ENCODE assay signal across 8 cellular contexts in genomic region chr11:2194877-2195755, GRCh38. TPM values are rescaled to one million over a fixed set of nuclear protein-coding genes. Genes with fewer than 3 reads are reported as not detected.
DNase-seq lines count a peak whose midpoint lies in the region; ATAC-seq, FAIRE-seq and TF ChIP-seq lines count a peak whose summit lies in the region.

No MANE protein-coding gene starts in this region.

- H3K4me3 ChIP-seq in A549: no peak overlapping the region

- POLR2A ChIA-PET in A549 (lab: Yijun Ruan, JAX): no interaction called here

- DNase-seq in A549 (ENCODE audit: low read depth in 1 of 2, low spot score in 1 of 2): peak; percentile 44 to 62
- DNase-seq in GM12891 (ENCODE audit: insufficient read length, low spot score): peak; percentile 72
- DNase-seq in RPMI8226: peak; percentile 38
- peak; percentile 53 for DNase-seq in activated naive CD8-positive, alpha-beta T cell treated with anti-CD3 and anti-CD28 coated beads for 36 hours
- peak; percentile 17 for DNase-seq in iris pigment epithelial cell (ENCODE audit: low read depth)
- DNase-seq in stimulated activated CD8-positive, alpha-beta memory T cell treated with anti-CD3 and anti-CD28 coated beads, Interleukin-4, amount 100 ng/mL, for 24 hours (ENCODE audit: low read depth): peak; percentile 28

- no peak overlapping the region for H3K27ac ChIP-seq in A549

- no peak for TF ChIP-seq EP300 in A549 (IDR thresholded peaks at IDR 0.05)

- FAIRE-seq in A549 (lab: Jason Lieb, UNC) (no peak), GM12891 (lab: Jason Lieb, UNC) (peak; percentile 55)

- peak overlapping the region; percentile 58; the same call in 2 of the 3 replicates for H3K4me2 ChIP-seq in A549

- CTCF ChIA-PET in A549 (lab: Yijun Ruan, JAX): interaction anchor here (0.6 to 6.1 kb wide), 46 partner anchors 8 to 755 kb away, joined by 3 to 90 read pairs (median 4); partner anchors contain the start of genes ASCL2, INS, TSPAN32 and TSSC4

- no peaks in the 10 kb centered on the region for H3K9me3 ChIP-seq in A549

- peak; percentile 77 for TF ChIP-seq CTCF in A549 (IDR thresholded peaks at IDR 0.05)

- ATAC-seq in A549 (peak; percentile 35 to 71; a peak in 4 of 6 replicates), HG02678 (IDR thresholded peaks at IDR 0.05; ENCODE audit: unreplicated experiment) (no peak), GM19455 (IDR thresholded peaks at IDR 0.05; ENCODE audit: unreplicated experiment) (no peak)

- peaks cover 5% of the 10 kb centered on the region for H3K4me1 Mint-ChIP-seq in activated naive CD8-positive, alpha-beta T cell treated with anti-CD3 and anti-CD28 coated beads for 36 hours

- H3K4me1 ChIP-seq in A549: no peaks in the 10 kb centered on the region

- H3K4me3 Mint-ChIP-seq in activated naive CD8-positive, alpha-beta T cell treated with anti-CD3 and anti-CD28 coated beads for 36 hours: no peak overlapping the region

- H3K27me3 Mint-ChIP-seq in activated naive CD8-positive, alpha-beta T cell treated with anti-CD3 and anti-CD28 coated beads for 36 hours: peaks cover 19% of the 10 kb centered on the region

- WGBS in A549 (ENCODE audit: missing lambda C conversion rate): 35% methylated on average over 18 of the region's 24 CpGs

- TF ChIP-seq RAD21 in A549 (conservative IDR thresholded peaks at IDR 0.05 in 1 of 2, IDR thresholded peaks at IDR 0.05 in 1 of 2): peak; percentile 18 to 33; a peak in 2 of 5 replicates

- no peak overlapping the region for H3K27ac Mint-ChIP-seq in activated naive CD8-positive, alpha-beta T cell treated with anti-CD3 and anti-CD28 coated beads for 36 hours

- no peaks in the 10 kb centered on the region for H3K36me3 Mint-ChIP-seq in activated naive CD8-positive, alpha-beta T cell treated with anti-CD3 and anti-CD28 coated beads for 36 hours

- no peaks in the 10 kb centered on the region for H3K9me3 Mint-ChIP-seq in activated naive CD8-positive, alpha-beta T cell treated with anti-CD3 and anti-CD28 coated beads for 36 hours

- TF ChIP-seq POLR2A in A549 (IDR thresholded peaks at IDR 0.05; ENCODE audit: low read length) (no peak), GM12891 (IDR thresholded peaks at IDR 0.05; ENCODE audit: low read depth, low read length) (no peak)

TF ChIP-seq in A549, 52 proteins besides CTCF, POLR2A, EP300 and RAD21 (continues in another document):
- TF ChIP-seq, protein P1, sequence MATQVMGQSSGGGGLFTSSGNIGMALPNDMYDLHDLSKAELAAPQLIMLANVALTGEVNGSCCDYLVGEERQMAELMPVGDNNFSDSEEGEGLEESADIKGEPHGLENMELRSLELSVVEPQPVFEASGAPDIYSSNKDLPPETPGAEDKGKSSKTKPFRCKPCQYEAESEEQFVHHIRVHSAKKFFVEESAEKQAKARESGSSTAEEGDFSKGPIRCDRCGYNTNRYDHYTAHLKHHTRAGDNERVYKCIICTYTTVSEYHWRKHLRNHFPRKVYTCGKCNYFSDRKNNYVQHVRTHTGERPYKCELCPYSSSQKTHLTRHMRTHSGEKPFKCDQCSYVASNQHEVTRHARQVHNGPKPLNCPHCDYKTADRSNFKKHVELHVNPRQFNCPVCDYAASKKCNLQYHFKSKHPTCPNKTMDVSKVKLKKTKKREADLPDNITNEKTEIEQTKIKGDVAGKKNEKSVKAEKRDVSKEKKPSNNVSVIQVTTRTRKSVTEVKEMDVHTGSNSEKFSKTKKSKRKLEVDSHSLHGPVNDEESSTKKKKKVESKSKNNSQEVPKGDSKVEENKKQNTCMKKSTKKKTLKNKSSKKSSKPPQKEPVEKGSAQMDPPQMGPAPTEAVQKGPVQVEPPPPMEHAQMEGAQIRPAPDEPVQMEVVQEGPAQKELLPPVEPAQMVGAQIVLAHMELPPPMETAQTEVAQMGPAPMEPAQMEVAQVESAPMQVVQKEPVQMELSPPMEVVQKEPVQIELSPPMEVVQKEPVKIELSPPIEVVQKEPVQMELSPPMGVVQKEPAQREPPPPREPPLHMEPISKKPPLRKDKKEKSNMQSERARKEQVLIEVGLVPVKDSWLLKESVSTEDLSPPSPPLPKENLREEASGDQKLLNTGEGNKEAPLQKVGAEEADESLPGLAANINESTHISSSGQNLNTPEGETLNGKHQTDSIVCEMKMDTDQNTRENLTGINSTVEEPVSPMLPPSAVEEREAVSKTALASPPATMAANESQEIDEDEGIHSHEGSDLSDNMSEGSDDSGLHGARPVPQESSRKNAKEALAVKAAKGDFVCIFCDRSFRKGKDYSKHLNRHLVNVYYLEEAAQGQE (IDR thresholded peaks at IDR 0.05): no peak
- TF ChIP-seq SMC3 (IDR thresholded peaks at IDR 0.05): peak; percentile 37; the same call in 2 of the 3 replicates
- TF ChIP-seq, protein P2, sequence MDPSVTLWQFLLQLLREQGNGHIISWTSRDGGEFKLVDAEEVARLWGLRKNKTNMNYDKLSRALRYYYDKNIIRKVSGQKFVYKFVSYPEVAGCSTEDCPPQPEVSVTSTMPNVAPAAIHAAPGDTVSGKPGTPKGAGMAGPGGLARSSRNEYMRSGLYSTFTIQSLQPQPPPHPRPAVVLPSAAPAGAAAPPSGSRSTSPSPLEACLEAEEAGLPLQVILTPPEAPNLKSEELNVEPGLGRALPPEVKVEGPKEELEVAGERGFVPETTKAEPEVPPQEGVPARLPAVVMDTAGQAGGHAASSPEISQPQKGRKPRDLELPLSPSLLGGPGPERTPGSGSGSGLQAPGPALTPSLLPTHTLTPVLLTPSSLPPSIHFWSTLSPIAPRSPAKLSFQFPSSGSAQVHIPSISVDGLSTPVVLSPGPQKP (IDR thresholded peaks at IDR 0.05; ENCODE audit: low read depth, low read length): no peak

TF ChIP-seq in GM12891, 5 proteins besides CTCF, POLR2A, EP300 and RAD21:
- no peak for TF ChIP-seq SPI1 (IDR thresholded peaks at IDR 0.05; ENCODE audit: low read depth, low read length)
TF ChIP-seq in GM12891: peak in this region for 0.

RNA-seq across cellular contexts. Expression of gene TH, which starts 23.5 kb away (rescaled TPM):
- polyA plus RNA-seq in A549 (2011; rRNA removed) (not detected in 2 replicates), A549 (2017; fragmentation: RNase III; extraction: RNeasy Plus Mini Kit Qiagen cat#74134 plus additional on column Dnase treatment) (not detected in 3 replicates)
- 0.04 TPM in 2 replicates for polyA plus RNA-seq in A549 (2012; cell fraction: cytosol; rRNA removed)
- polyA plus RNA-seq in A549 (2012; cell fraction: nucleus; rRNA removed): 0.05 and 0.06 TPM in 2 replicates
- polyA minus RNA-seq in A549 (2011; rRNA and poly(A)+ RNA removed): 0.15 TPM in 1 of 2 replicates, not detected in the other
- polyA plus RNA-seq in GM12891 (2012; ENCODE audit: low read depth, missing spikeins): not detected
- not detected for total RNA-seq in activated naive CD8-positive, alpha-beta T cell treated with anti-CD3 and anti-CD28 coated beads for 36 hours

RNA-seq across cellular contexts. Expression of gene INS, which starts 34.1 kb away (rescaled TPM):
- polyA plus RNA-seq in A549 (2011; rRNA removed): not detected in 2 replicates
- not detected in 2 replicates for polyA plus RNA-seq in A549 (2012; cell fraction: cytosol; rRNA removed)
- polyA plus RNA-seq in A549 (2012; cell fraction: nucleus; rRNA removed): not detected in 2 replicates
- polyA plus RNA-seq in A549 (2017; fragmentation: RNase III; extraction: RNeasy Plus Mini Kit Qiagen cat#74134 plus additional on column Dnase treatment): not detected in 3 replicates
- polyA minus RNA-seq in A549 (2011; rRNA and poly(A)+ RNA removed): not detected in 2 replicates
- not detected for polyA plus RNA-seq in GM12891 (2012; ENCODE audit: low read depth, missing spikeins)
- not detected for total RNA-seq in activated naive CD8-positive, alpha-beta T cell treated with anti-CD3 and anti-CD28 coated beads for 36 hours

RNA-seq across cellular contexts. Expression of gene IGF2, which starts 55.9 kb away (rescaled TPM):
- 2.0 and 4.9 TPM in 2 replicates for polyA plus RNA-seq in A549 (2011; rRNA removed)
- 1.4 and 1.6 TPM in 2 replicates for polyA plus RNA-seq in A549 (2012; cell fraction: cytosol; rRNA removed)
- polyA plus RNA-seq in A549 (2012; cell fraction: nucleus; rRNA removed): 1.3 and 1.7 TPM in 2 replicates
- polyA plus RNA-seq in A549 (2017; fragmentation: RNase III; extraction: RNeasy Plus Mini Kit Qiagen cat#74134 plus additional on column Dnase treatment): 1.1 to 4.2 TPM (median 2.9 TPM) in 3 replicates
- polyA minus RNA-seq in A549 (2011; rRNA and poly(A)+ RNA removed): 8.9 and 10.0 TPM in 2 replicates
- polyA plus RNA-seq in GM12891 (2012; ENCODE audit: low read depth, missing spikeins): not detected
- total RNA-seq in activated naive CD8-positive, alpha-beta T cell treated with anti-CD3 and anti-CD28 coated beads for 36 hours: under 1 TPM; 0.06 to 0.08 TPM

Comparison
In these comparisons a context has a peak if more than half of its experiments do, and no peak if none do; other contexts are left out.
1. ATAC-seq: peak in A549 (2 of 2); none in HG02678 (single experiment) and GM19455 (single experiment).
2. DNase-seq: peak in every context shown above with its lines; median percentile 72 in GM12891; 53 in A549; 53 in activated naive CD8-positive, alpha-beta T cell treated with anti-CD3 and anti-CD28 coated beads for 36 hours; 38 in RPMI8226; 28 in stimulated activated CD8-positive, alpha-beta memory T cell treated with anti-CD3 and anti-CD28 coated beads, Interleukin-4, amount 100 ng/mL, for 24 hours; 17 in iris pigment epithelial cell.